8 cellular contexts compared by ENCODE assay signal in the genomic region with DNA sequence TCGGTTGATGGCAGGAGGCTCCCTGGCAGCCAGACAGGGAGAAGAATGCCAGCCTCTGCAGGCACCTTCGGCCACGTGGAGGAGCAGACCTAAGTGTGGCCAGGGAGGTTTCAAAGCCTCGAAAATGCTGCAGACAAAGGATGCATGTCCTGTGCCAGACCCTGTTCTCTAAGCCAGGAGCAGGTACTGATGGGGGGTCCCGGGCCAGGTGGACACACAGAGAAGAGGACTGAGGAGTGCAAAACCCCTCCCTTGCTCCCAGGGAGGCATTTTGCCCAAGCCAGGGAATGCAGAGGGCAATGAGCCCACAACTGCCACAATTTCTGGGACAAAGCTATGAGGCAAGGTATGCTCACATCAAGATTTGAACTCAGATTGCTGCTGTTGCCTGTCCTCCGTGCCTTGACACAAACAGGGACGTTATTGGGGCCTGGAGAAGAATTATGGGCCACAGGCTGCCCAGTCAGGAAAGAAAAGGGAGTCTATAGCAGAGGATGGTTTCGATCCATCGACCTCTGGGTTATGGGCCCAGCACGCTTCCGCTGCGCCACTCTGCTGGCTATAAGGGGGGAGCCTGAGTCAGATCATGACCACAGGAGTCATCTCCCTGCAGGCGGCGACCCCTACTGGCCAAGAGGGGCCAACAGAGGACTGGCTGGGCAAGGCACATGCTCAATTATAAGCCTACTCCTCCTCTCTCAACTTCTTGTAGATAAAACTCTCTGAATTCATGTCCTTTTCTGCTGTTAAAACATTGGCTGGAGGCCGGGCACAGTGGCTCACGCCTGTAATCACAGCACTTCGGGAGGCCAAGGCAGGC. TPM values are rescaled to one million over a fixed set of nuclear protein-coding genes. Genes with fewer than 3 reads are reported as not detected.
A peak's percentile ranks its signal among the peaks of the same experiment; 100 is the strongest.
DNase-seq lines count a peak whose midpoint lies in the region; ATAC-seq, FAIRE-seq and TF ChIP-seq lines count a peak whose summit lies in the region.

No MANE protein-coding gene starts in this region.

- DNase-seq in Ammon's horn (ENCODE audit: low spot score), result peak; percentile 92
- peak; percentile 95 for DNase-seq in GM19239 (ENCODE audit: insufficient read length, low spot score)
- peak; percentile 85 to 92 for DNase-seq in HL-60 (ENCODE audit: low read depth in 1 of 2, low spot score in 1 of 2)
- DNase-seq in NK-92 treated with Interleukin-12 subunit alpha and Interleukin-12 subunit beta, amount 100 ng/mL, for 24 hours (lab: John Stamatoyannopoulos, UW), result peak; percentile 86
- DNase-seq in activated CD8-positive, alpha-beta T cell treated with anti-CD3 and anti-CD28 coated beads, Interleukin-2, amount 10 ng/mL, durations not matched to agents 7 days and 5 days, result peak; percentile 95
- peak; percentile 78 for DNase-seq in effector CD4-positive, alpha-beta T cell
- peak; percentile 90 for DNase-seq in lung (ENCODE audit: low spot score)
- DNase-seq in stimulated activated CD8-positive, alpha-beta memory T cell treated with anti-CD3 and anti-CD28 coated beads, Interleukin-12 subunit alpha, Interleukin-12 subunit beta, amount 100 ng/mL, for 1 hour (ENCODE audit: low read depth), result peak; percentile 73

- H3K4me3 ChIP-seq in HL-60 (replicated peaks; ENCODE audit: insufficient read depth, low read length), result no peak overlapping the region
- H3K4me3 ChIP-seq in lung, result no peak overlapping the region

- H3K27me3 Mint-ChIP-seq in activated CD8-positive, alpha-beta T cell treated with anti-CD3 and anti-CD28 coated beads, Interleukin-2, amount 10 ng/mL, durations not matched to agents 7 days and 5 days (ENCODE audit: low read depth), result no peaks in the 10 kb centered on the region

- 9 to 10% methylated on average over 17 of the region's 17 CpGs for WGBS in lung, 2 donors

- peak overlapping the region; percentile 57 for H3K4me3 Mint-ChIP-seq in activated CD8-positive, alpha-beta T cell treated with anti-CD3 and anti-CD28 coated beads, Interleukin-2, amount 10 ng/mL, durations not matched to agents 7 days and 5 days

- ATAC-seq in activated CD8-positive, alpha-beta T cell treated with anti-CD3 and anti-CD28 coated beads, Interleukin-2, amount 10 ng/mL, durations not matched to agents 7 days and 5 days, result peak; percentile 78
- ATAC-seq in lung (ENCODE audit: insufficient read depth, low FRiP score), result peak; percentile 76

- peak; percentile 94 for FAIRE-seq in GM19239 (lab: Jason Lieb, UNC)

- H3K9me3 Mint-ChIP-seq in activated CD8-positive, alpha-beta T cell treated with anti-CD3 and anti-CD28 coated beads, Interleukin-2, amount 10 ng/mL, durations not matched to agents 7 days and 5 days (ENCODE audit: insufficient read depth), result no peaks in the 10 kb centered on the region

- CTCF ChIA-PET in activated CD8-positive, alpha-beta T cell treated with anti-CD3 and anti-CD28 coated beads, Interleukin-2, amount 10 ng/mL, durations not matched to agents 7 days and 5 days (lab: Charles Lee), result interaction anchor here (0.7 to 1.5 kb wide), 4 partner anchors 9 to 287 kb away, joined by 3 read pairs; no protein-coding TSS in a partner anchor

- H3K36me3 Mint-ChIP-seq in activated CD8-positive, alpha-beta T cell treated with anti-CD3 and anti-CD28 coated beads, Interleukin-2, amount 10 ng/mL, durations not matched to agents 7 days and 5 days (ENCODE audit: low read depth), result no peaks in the 10 kb centered on the region

- peaks cover 48% of the 10 kb centered on the region for H3K4me1 Mint-ChIP-seq in activated CD8-positive, alpha-beta T cell treated with anti-CD3 and anti-CD28 coated beads, Interleukin-2, amount 10 ng/mL, durations not matched to agents 7 days and 5 days (ENCODE audit: low read depth)

- H3K9me3 ChIP-seq in lung (ENCODE audit: control insufficient read depth in 2 of 2, insufficient read depth in 1 of 2, low read length in 1 of 2), result no peaks in the 10 kb centered on the region

- POLR2A ChIA-PET in activated CD8-positive, alpha-beta T cell treated with anti-CD3 and anti-CD28 coated beads, Interleukin-2, amount 10 ng/mL, durations not matched to agents 7 days and 5 days (lab: Charles Lee), result interaction anchor here (2.1 kb wide), 1 partner anchor 36 kb away, joined by 6 read pairs; the partner anchor contains the start of gene NARF

- H3K4me1 ChIP-seq in lung (ENCODE audit: control insufficient read depth in 2 of 2, insufficient read depth in 2 of 2, low read length in 2 of 2), result peaks cover 0 to 11% of the 10 kb centered on the region in 2 donors

- no peaks in the 10 kb centered on the region for H3K27me3 ChIP-seq in HL-60 (ENCODE audit: insufficient read depth, poor library complexity, severe bottlenecking)
- H3K27me3 ChIP-seq in lung (ENCODE audit: control insufficient read depth, insufficient read depth), result no peaks in the 10 kb centered on the region

- TF ChIP-seq CTCF in HL-60 (IDR thresholded peaks at IDR 0.05; ENCODE audit: insufficient read depth, low read length) (peak; percentile 86), lung (IDR thresholded peaks at IDR 0.05; ENCODE audit: control extremely low read depth, extremely low read depth) (peak; percentile 76)

- H3K36me3 ChIP-seq in lung (ENCODE audit: control insufficient read depth in 2 of 2, insufficient read depth in 2 of 2, low read length in 2 of 2), result peaks cover 0 to 3% of the 10 kb centered on the region in 2 donors

- peak overlapping the region; percentile 17; the same call in 1 of the 2 replicates for H3K27ac ChIP-seq in HL-60 (replicated peaks)
- H3K27ac ChIP-seq in lung (ENCODE audit: low read depth in 1 of 2, low read length in 1 of 2), result peak overlapping the region; percentile 38 to 75

- H3K27ac Mint-ChIP-seq in activated CD8-positive, alpha-beta T cell treated with anti-CD3 and anti-CD28 coated beads, Interleukin-2, amount 10 ng/mL, durations not matched to agents 7 days and 5 days, result peak overlapping the region; percentile 86

RNA-seq across cellular contexts. Expression of gene FOXK2, which starts 25.1 kb away (rescaled TPM):
- 10 to 100 TPM; 62.3 to 65.3 TPM for total RNA-seq in activated CD8-positive, alpha-beta T cell treated with anti-CD3 and anti-CD28 coated beads, Interleukin-2, amount 10 ng/mL, durations not matched to agents 7 days and 5 days
- 10 to 100 TPM; 40.4 to 59.8 TPM for total RNA-seq in lung
- 10 to 100 TPM; 23.4 to 26.4 TPM for polyA plus RNA-seq in lung

RNA-seq across cellular contexts. Expression of gene NARF, which starts 35.9 kb away (rescaled TPM):
- 100 to 1,000 TPM; 112 to 114 TPM for total RNA-seq in activated CD8-positive, alpha-beta T cell treated with anti-CD3 and anti-CD28 coated beads, Interleukin-2, amount 10 ng/mL, durations not matched to agents 7 days and 5 days
- total RNA-seq in lung, result 10 to 100 TPM; 57.7 to 60.1 TPM
- 10 to 100 TPM; 54.7 to 59.8 TPM for polyA plus RNA-seq in lung

RNA-seq across cellular contexts. Expression of gene CYBC1, which starts 43.9 kb away (rescaled TPM):
- total RNA-seq in activated CD8-positive, alpha-beta T cell treated with anti-CD3 and anti-CD28 coated beads, Interleukin-2, amount 10 ng/mL, durations not matched to agents 7 days and 5 days, result 100 to 1,000 TPM; 220 to 247 TPM
- 100 to 1,000 TPM in 1 of 2 donors, 10 to 100 TPM in 1; 76.4 to 108 TPM for total RNA-seq in lung
- 100 to 1,000 TPM in 1 of 2 donors, 10 to 100 TPM in 1; 37.4 to 144 TPM for polyA plus RNA-seq in lung
